In the genomic region with DNA sequence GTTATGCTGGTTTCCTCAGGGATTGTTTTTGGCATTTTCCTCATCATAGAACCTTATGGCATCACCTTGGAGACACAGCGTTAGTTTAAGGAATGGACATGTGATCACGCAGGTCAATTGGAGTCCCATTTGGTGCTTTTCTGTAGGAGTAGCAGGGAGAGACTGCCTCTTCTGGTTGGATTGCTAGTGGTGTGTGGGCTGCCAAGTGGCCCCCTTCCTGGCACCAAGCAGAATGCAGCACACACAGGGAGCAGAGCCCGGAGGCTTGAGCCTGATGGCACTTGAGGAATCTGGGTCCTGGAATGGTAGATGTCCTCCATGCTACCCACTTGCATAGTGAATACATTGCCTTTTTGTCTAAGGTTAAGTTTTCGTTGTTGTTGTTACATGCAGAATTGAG, we compare ENCODE assay signal across 1 cellular context.
TF ChIP-seq lines count a peak whose summit lies in the region.

No MANE protein-coding gene starts in this region.

TF ChIP-seq in H1, 55 proteins besides CTCF, POLR2A, EP300 and RAD21 (continued from another document):
- TF ChIP-seq RNF2 (IDR thresholded peaks at IDR 0.05; ENCODE audit: borderline replicate concordance, low read depth, low read length, missing control alignments, poor library complexity, severe bottlenecking), result no peak
- TF ChIP-seq, protein P1, sequence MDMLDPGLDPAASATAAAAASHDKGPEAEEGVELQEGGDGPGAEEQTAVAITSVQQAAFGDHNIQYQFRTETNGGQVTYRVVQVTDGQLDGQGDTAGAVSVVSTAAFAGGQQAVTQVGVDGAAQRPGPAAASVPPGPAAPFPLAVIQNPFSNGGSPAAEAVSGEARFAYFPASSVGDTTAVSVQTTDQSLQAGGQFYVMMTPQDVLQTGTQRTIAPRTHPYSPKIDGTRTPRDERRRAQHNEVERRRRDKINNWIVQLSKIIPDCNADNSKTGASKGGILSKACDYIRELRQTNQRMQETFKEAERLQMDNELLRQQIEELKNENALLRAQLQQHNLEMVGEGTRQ (IDR thresholded peaks at IDR 0.05; ENCODE audit: low read length), result no peak
